Comparison of ENCODE assay signal across 16 cellular contexts in the genomic region with DNA sequence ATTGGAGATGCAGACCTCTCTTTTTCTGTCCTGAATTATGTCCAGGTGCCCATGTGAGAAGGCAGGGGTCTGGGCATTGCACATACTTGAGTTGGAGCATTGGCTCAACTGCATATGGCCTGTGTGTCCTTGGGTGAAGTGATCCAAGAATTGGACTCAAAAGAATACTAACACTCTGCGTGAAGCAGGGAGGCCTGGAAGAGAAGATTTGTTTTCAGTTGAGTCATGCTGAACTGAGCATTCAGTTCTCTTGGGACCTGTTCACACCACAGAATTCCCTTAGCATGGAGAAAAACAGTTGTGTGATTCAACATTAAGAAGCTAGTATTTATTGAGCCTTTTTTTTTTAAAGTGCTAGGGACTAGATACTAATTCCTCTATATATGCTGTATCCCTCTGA.
DNase-seq lines count a peak whose midpoint lies in the region; ATAC-seq and TF ChIP-seq lines count a peak whose summit lies in the region.
"Had no signal": no experiment of that assay in that cellular context is flagged by ENCODE, and none has a peak within 500 bp of the region (broad histone marks: within the 10 kb centered on the region; RNA-seq: fewer than 3 reads in every experiment).

No MANE protein-coding gene starts in this region.

- H3K4me3 ChIP-seq in right atrium auricular region (no peak overlapping the region), upper lobe of right lung (no peak overlapping the region)
- H3K4me3 ChIP-seq: gastroesophageal sphincter, Peyer's patch, right lobe of liver had no signal

- H3K36me3 ChIP-seq in right atrium auricular region (no peaks in the 10 kb centered on the region), upper lobe of right lung (no peaks in the 10 kb centered on the region)
- H3K36me3 ChIP-seq: gastroesophageal sphincter, Peyer's patch, right lobe of liver had no signal

- no peaks in the 10 kb centered on the region for H3K36me3 Mint-ChIP-seq in activated naive CD8-positive, alpha-beta T cell treated with anti-CD3 and anti-CD28 coated beads for 36 hours
- H3K36me3 Mint-ChIP-seq: natural killer cell had no signal

- DNase-seq in Right ventricle myocardium superior (no peak), right atrium auricular region (ENCODE audit: low spot score) (no peak), astrocyte of the hippocampus (ENCODE audit: low read depth, low spot score) (peak; percentile 9), hepatic stellate cell (ENCODE audit: low spot score) (peak; percentile 81), upper lobe of right lung (no peak), substantia nigra (lab: John Stamatoyannopoulos, UW) (no peak)
- DNase-seq in activated naive CD8-positive, alpha-beta T cell treated with anti-CD3 and anti-CD28 coated beads for 36 hours: no peak
- DNase-seq: activated CD4-positive, alpha-beta T cell treated with anti-CD3 and anti-CD28 coated beads for 1 hour; activated T-cell treated with anti-CD3 and anti-CD28 coated beads for 4 hours; natural killer cell; NCI-H1694 treated with DMSO at 0.1 percent for 48 hours; Peyer's patch; right lobe of liver had no signal

- H3K27ac ChIP-seq in right atrium auricular region: no peak overlapping the region
- no peak overlapping the region for H3K27ac ChIP-seq in upper lobe of right lung
- H3K27ac ChIP-seq in substantia nigra (ENCODE audit: low read depth, low read length, poor library complexity, severe bottlenecking): no peak overlapping the region
- H3K27ac ChIP-seq: gastroesophageal sphincter, KMS-11, Peyer's patch, right lobe of liver had no signal

- no peak overlapping the region for H3K27ac Mint-ChIP-seq in activated naive CD8-positive, alpha-beta T cell treated with anti-CD3 and anti-CD28 coated beads for 36 hours
- H3K27ac Mint-ChIP-seq: natural killer cell had no signal

- no peak for TF ChIP-seq CTCF in right atrium auricular region (IDR thresholded peaks at IDR 0.05)
- no peak for TF ChIP-seq CTCF in upper lobe of right lung (IDR thresholded peaks at IDR 0.05)

- H3K9me3 ChIP-seq in right atrium auricular region (no peaks in the 10 kb centered on the region), upper lobe of right lung (no peaks in the 10 kb centered on the region)
- H3K9me3 ChIP-seq: Peyer's patch, right lobe of liver had no signal

- H3K27me3 Mint-ChIP-seq in activated naive CD8-positive, alpha-beta T cell treated with anti-CD3 and anti-CD28 coated beads for 36 hours: peaks cover 7% of the 10 kb centered on the region

- H3K4me3 Mint-ChIP-seq in activated naive CD8-positive, alpha-beta T cell treated with anti-CD3 and anti-CD28 coated beads for 36 hours: no peak overlapping the region
- H3K4me3 Mint-ChIP-seq: natural killer cell had no signal

- ATAC-seq in Right ventricle myocardium superior (ENCODE audit: poor library complexity) (peak; percentile 81), upper lobe of right lung (no peak), GM21717 (IDR thresholded peaks at IDR 0.05; ENCODE audit: unreplicated experiment) (no peak)
- ATAC-seq: gastroesophageal sphincter, natural killer cell, right lobe of liver had no signal

- no peaks in the 10 kb centered on the region for H3K27me3 ChIP-seq in right atrium auricular region
- H3K27me3 ChIP-seq in upper lobe of right lung: no peaks in the 10 kb centered on the region
- H3K27me3 ChIP-seq: gastroesophageal sphincter, Peyer's patch, right lobe of liver had no signal

- H3K4me1 Mint-ChIP-seq in activated naive CD8-positive, alpha-beta T cell treated with anti-CD3 and anti-CD28 coated beads for 36 hours: no peaks in the 10 kb centered on the region
- H3K4me1 Mint-ChIP-seq: natural killer cell had no signal

- peaks cover 0 to 5% of the 10 kb centered on the region in 2 donors for H3K4me1 ChIP-seq in right atrium auricular region
- no peaks in the 10 kb centered on the region for H3K4me1 ChIP-seq in upper lobe of right lung
- H3K4me1 ChIP-seq: gastroesophageal sphincter, Peyer's patch, right lobe of liver had no signal

- peaks cover 6% of the 10 kb centered on the region for H3K9me3 Mint-ChIP-seq in activated naive CD8-positive, alpha-beta T cell treated with anti-CD3 and anti-CD28 coated beads for 36 hours

- intact Hi-C loops in Right ventricle myocardium superior (cut with DNase I) (no loop called here), upper lobe of right lung (cut with DNase I) (no loop called here)

Comparison
In these comparisons a context has a peak if more than half of its experiments do, and no peak if none do; other contexts are left out.
1. DNase-seq: peak in astrocyte of the hippocampus (single experiment) and hepatic stellate cell (single experiment); none in Right ventricle myocardium superior (single experiment), right atrium auricular region (single experiment), activated naive CD8-positive, alpha-beta T cell treated with anti-CD3 and anti-CD28 coated beads for 36 hours (single experiment), upper lobe of right lung (single experiment) and substantia nigra (0 of 49).